In the genomic region with DNA sequence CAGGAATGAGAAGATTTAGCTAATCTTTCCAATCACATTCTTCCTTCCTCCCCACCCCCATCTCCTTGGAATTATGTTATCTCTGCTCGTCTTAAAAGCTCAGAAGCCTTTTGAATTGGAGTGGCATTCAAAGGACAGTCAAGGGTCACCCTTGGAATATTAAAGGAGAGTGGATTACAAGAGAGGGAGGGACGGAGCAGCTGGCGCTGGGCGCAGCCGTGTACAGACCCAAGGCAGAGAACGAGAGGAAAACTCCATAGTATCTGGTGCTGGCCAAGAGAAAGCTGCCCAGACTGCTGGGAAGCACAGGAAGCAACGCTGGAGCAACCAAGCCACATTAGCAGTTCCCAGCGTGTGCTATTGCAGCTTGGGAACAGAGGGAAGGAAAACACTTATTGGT, we compare ENCODE assay signal across 12 cellular contexts.
DNase-seq lines count a peak whose midpoint lies in the region; ATAC-seq, FAIRE-seq and TF ChIP-seq lines count a peak whose summit lies in the region.
"Had no signal": no experiment of that assay in that cellular context is flagged by ENCODE, and none has a peak within 500 bp of the region (broad histone marks: within the 10 kb centered on the region; RNA-seq: fewer than 3 reads in every experiment).

No MANE protein-coding gene starts in this region.

- H3K4me3 ChIP-seq in LNCaP clone FGC (ENCODE audit: low read depth, low read length) (no peak overlapping the region), lower lobe of right lung (no peak overlapping the region)

- peak; percentile 86 for ATAC-seq in WTC11
- peak; percentile 54 to 59 for ATAC-seq in lower lobe of right lung
- no peak for ATAC-seq in GM19452 (IDR thresholded peaks at IDR 0.05; ENCODE audit: unreplicated experiment)
- no peak for ATAC-seq in activated naive CD8-positive, alpha-beta T cell treated with anti-CD3 and anti-CD28 coated beads, Interleukin-2, amount 50 U/mL, for 24 hours
- ATAC-seq in effector memory CD8-positive, alpha-beta T cell (replicated peaks), result no peak

- H3K27ac ChIP-seq in lower lobe of right lung, result no peak overlapping the region
- H3K27ac ChIP-seq: KMS-11 had no signal

- peak overlapping the region; percentile 81 for H3K27ac Mint-ChIP-seq in WTC11
- H3K27ac Mint-ChIP-seq in activated naive CD8-positive, alpha-beta T cell treated with anti-CD3 and anti-CD28 coated beads, Interleukin-2, amount 50 U/mL, for 24 hours, result no peak overlapping the region
- H3K27ac Mint-ChIP-seq in effector memory CD8-positive, alpha-beta T cell, result no peak overlapping the region

- peak; percentile 56 for DNase-seq in AG20443 (ENCODE audit: low spot score)
- DNase-seq in LNCaP clone FGC (ENCODE audit: low read depth), result peak; percentile 4
- peak; percentile 14 for DNase-seq in WTC11 (ENCODE audit: low spot score)
- DNase-seq in lower lobe of right lung, result no peak
- no peak for DNase-seq in activated naive CD8-positive, alpha-beta T cell treated with anti-CD3 and anti-CD28 coated beads, Interleukin-2, amount 50 U/mL, for 24 hours
- DNase-seq in GM12892 (ENCODE audit: insufficient read length), result no peak
- DNase-seq in effector memory CD8-positive, alpha-beta T cell, result no peak
- DNase-seq: activated CD4-positive, alpha-beta T cell treated with anti-CD3 and anti-CD28 coated beads for 4 hours; activated naive CD4-positive, alpha-beta T cell treated with anti-CD3 and anti-CD28 coated beads, Interleukin-2, amount 50 U/mL, for 16 hours; stimulated activated naive CD4-positive, alpha-beta T cell treated with Interleukin-2 at 50 U/mL for 16 hours had no signal

- no peak for FAIRE-seq in GM12892 (lab: Jason Lieb, UNC)

- H3K36me3 Mint-ChIP-seq in WTC11, result no peaks in the 10 kb centered on the region
- no peaks in the 10 kb centered on the region for H3K36me3 Mint-ChIP-seq in activated naive CD8-positive, alpha-beta T cell treated with anti-CD3 and anti-CD28 coated beads, Interleukin-2, amount 50 U/mL, for 24 hours (ENCODE audit: low read depth)
- no peaks in the 10 kb centered on the region for H3K36me3 Mint-ChIP-seq in effector memory CD8-positive, alpha-beta T cell (ENCODE audit: insufficient read depth)

- CTCF ChIA-PET in WTC11 (lab: Charles Lee), result interaction anchor here (0.8 to 1.7 kb wide), 5 partner anchors 12 to 389 kb away, joined by 3 to 6 read pairs (median 3); no protein-coding TSS in a partner anchor

- TF ChIP-seq CTCF in LNCaP clone FGC (IDR thresholded peaks at IDR 0.05; ENCODE audit: control insufficient read depth, extremely low read depth, insufficient read depth) (no peak), WTC11 (IDR thresholded peaks at IDR 0.05) (no peak), lower lobe of right lung (IDR thresholded peaks at IDR 0.05) (no peak)

- no peaks in the 10 kb centered on the region for H3K4me1 ChIP-seq in lower lobe of right lung

- no peak for TF ChIP-seq POLR2A in GM12892 (IDR thresholded peaks at IDR 0.05; ENCODE audit: low read depth, low read length)

- POLR2A ChIA-PET in WTC11 (lab: Charles Lee), result interaction anchor here (0.7 kb wide), 1 partner anchor 345 kb away, joined by 3 read pairs; no protein-coding TSS in a partner anchor

- H3K9me3 ChIP-seq in lower lobe of right lung, result no peaks in the 10 kb centered on the region

- H3K27me3 ChIP-seq in lower lobe of right lung (ENCODE audit: low read depth), result no peaks in the 10 kb centered on the region

- H3K36me3 ChIP-seq in lower lobe of right lung, result no peaks in the 10 kb centered on the region

- peaks cover 21% of the 10 kb centered on the region for H3K4me1 Mint-ChIP-seq in WTC11
- no peaks in the 10 kb centered on the region for H3K4me1 Mint-ChIP-seq in activated naive CD8-positive, alpha-beta T cell treated with anti-CD3 and anti-CD28 coated beads, Interleukin-2, amount 50 U/mL, for 24 hours
- no peaks in the 10 kb centered on the region for H3K4me1 Mint-ChIP-seq in effector memory CD8-positive, alpha-beta T cell (ENCODE audit: low read depth in 2 of 2)

- H3K27me3 Mint-ChIP-seq in WTC11 (ENCODE audit: low read depth), result peaks cover 3% of the 10 kb centered on the region
- no peaks in the 10 kb centered on the region for H3K27me3 Mint-ChIP-seq in activated naive CD8-positive, alpha-beta T cell treated with anti-CD3 and anti-CD28 coated beads, Interleukin-2, amount 50 U/mL, for 24 hours
- no peaks in the 10 kb centered on the region for H3K27me3 Mint-ChIP-seq in effector memory CD8-positive, alpha-beta T cell

- H3K4me3 Mint-ChIP-seq in WTC11, result no peak overlapping the region; the same call in 1 of the 2 replicates
- H3K4me3 Mint-ChIP-seq in activated naive CD8-positive, alpha-beta T cell treated with anti-CD3 and anti-CD28 coated beads, Interleukin-2, amount 50 U/mL, for 24 hours, result no peak overlapping the region
- no peak overlapping the region for H3K4me3 Mint-ChIP-seq in effector memory CD8-positive, alpha-beta T cell

- peaks cover 10% of the 10 kb centered on the region for H3K9me3 Mint-ChIP-seq in WTC11
- no peaks in the 10 kb centered on the region for H3K9me3 Mint-ChIP-seq in activated naive CD8-positive, alpha-beta T cell treated with anti-CD3 and anti-CD28 coated beads, Interleukin-2, amount 50 U/mL, for 24 hours
- no peaks in the 10 kb centered on the region for H3K9me3 Mint-ChIP-seq in effector memory CD8-positive, alpha-beta T cell

- intact Hi-C loops in lower lobe of right lung (cut with DNase I), result no loop called here

TF ChIP-seq in WTC11, 78 proteins besides CTCF, POLR2A, EP300 and RAD21:
- TF ChIP-seq, protein P1, sequence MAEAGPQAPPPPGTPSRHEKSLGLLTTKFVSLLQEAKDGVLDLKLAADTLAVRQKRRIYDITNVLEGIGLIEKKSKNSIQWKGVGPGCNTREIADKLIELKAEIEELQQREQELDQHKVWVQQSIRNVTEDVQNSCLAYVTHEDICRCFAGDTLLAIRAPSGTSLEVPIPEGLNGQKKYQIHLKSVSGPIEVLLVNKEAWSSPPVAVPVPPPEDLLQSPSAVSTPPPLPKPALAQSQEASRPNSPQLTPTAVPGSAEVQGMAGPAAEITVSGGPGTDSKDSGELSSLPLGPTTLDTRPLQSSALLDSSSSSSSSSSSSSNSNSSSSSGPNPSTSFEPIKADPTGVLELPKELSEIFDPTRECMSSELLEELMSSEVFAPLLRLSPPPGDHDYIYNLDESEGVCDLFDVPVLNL (CRISPR knock-in tag; IDR thresholded peaks at IDR 0.05; ENCODE audit: borderline replicate concordance, low read depth), result no peak
- TF ChIP-seq NR1H2 (CRISPR knock-in tag; IDR thresholded peaks at IDR 0.05) (no peak), IRF2 (CRISPR knock-in tag; IDR thresholded peaks at IDR 0.05; ENCODE audit: borderline replicate concordance, low read depth) (no peak), ZNF671 (CRISPR knock-in tag; IDR thresholded peaks at IDR 0.05) (no peak), SMAD3 (CRISPR knock-in tag; IDR thresholded peaks at IDR 0.05; ENCODE audit: borderline replicate concordance) (no peak), GABPB1 (CRISPR knock-in tag; IDR thresholded peaks at IDR 0.05) (no peak), TCF7 (CRISPR knock-in tag; IDR thresholded peaks at IDR 0.05; ENCODE audit: low read depth) (no peak)
- TF ChIP-seq, protein P2, sequence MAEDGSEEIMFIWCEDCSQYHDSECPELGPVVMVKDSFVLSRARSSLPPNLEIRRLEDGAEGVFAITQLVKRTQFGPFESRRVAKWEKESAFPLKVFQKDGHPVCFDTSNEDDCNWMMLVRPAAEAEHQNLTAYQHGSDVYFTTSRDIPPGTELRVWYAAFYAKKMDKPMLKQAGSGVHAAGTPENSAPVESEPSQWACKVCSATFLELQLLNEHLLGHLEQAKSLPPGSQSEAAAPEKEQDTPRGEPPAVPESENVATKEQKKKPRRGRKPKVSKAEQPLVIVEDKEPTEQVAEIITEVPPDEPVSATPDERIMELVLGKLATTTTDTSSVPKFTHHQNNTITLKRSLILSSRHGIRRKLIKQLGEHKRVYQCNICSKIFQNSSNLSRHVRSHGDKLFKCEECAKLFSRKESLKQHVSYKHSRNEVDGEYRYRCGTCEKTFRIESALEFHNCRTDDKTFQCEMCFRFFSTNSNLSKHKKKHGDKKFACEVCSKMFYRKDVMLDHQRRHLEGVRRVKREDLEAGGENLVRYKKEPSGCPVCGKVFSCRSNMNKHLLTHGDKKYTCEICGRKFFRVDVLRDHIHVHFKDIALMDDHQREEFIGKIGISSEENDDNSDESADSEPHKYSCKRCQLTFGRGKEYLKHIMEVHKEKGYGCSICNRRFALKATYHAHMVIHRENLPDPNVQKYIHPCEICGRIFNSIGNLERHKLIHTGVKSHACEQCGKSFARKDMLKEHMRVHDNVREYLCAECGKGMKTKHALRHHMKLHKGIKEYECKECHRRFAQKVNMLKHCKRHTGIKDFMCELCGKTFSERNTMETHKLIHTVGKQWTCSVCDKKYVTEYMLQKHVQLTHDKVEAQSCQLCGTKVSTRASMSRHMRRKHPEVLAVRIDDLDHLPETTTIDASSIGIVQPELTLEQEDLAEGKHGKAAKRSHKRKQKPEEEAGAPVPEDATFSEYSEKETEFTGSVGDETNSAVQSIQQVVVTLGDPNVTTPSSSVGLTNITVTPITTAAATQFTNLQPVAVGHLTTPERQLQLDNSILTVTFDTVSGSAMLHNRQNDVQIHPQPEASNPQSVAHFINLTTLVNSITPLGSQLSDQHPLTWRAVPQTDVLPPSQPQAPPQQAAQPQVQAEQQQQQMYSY (CRISPR knock-in tag; IDR thresholded peaks at IDR 0.05), result no peak
TF ChIP-seq in WTC11: peak in this region for 0.

Comparison
In these comparisons a context has a peak if more than half of its experiments do, and no peak if none do; other contexts are left out.
1. DNase-seq: peak in AG20443 (single experiment), LNCaP clone FGC (single experiment) and WTC11 (single experiment); none in lower lobe of right lung (single experiment), activated naive CD8-positive, alpha-beta T cell treated with anti-CD3 and anti-CD28 coated beads, Interleukin-2, amount 50 U/mL, for 24 hours (single experiment), GM12892 (single experiment) and effector memory CD8-positive, alpha-beta T cell (0 of 3).
2. ATAC-seq: peak in WTC11 (single experiment) and lower lobe of right lung (2 of 2); none in GM19452 (single experiment), activated naive CD8-positive, alpha-beta T cell treated with anti-CD3 and anti-CD28 coated beads, Interleukin-2, amount 50 U/mL, for 24 hours (single experiment) and effector memory CD8-positive, alpha-beta T cell (single experiment).